8 cellular contexts compared by ENCODE assay signal in genomic region chr6:73309784-73310502, GRCh38. TPM values are rescaled to one million over a fixed set of nuclear protein-coding genes. Genes with fewer than 3 reads are reported as not detected.
A peak's percentile ranks its signal among the peaks of the same experiment; 100 is the strongest.
DNase-seq lines count a peak whose midpoint lies in the region; ATAC-seq and TF ChIP-seq lines count a peak whose summit lies in the region.

No MANE protein-coding gene starts in this region.

- DNase-seq in NCI-H526 (lab: John Stamatoyannopoulos, UW): peak; percentile 59 to 89
- peak; percentile 75 for DNase-seq in activated CD8-positive, alpha-beta memory T cell treated with anti-CD3 and anti-CD28 coated beads, Interleukin-2, amount 10 ng/mL, durations not matched to agents 7 days and 5 days
- DNase-seq in epithelial cell of prostate (ENCODE audit: low read depth, low spot score): no peak
- peak; percentile 9 to 50 for DNase-seq in stimulated activated CD8-positive, alpha-beta memory T cell treated with anti-CD3 and anti-CD28 coated beads, Interleukin-7, amount 100 ng/mL, for 4 hours (ENCODE audit: low read depth in 2 of 2)

- H3K9me3 Mint-ChIP-seq in activated CD8-positive, alpha-beta memory T cell treated with anti-CD3 and anti-CD28 coated beads, Interleukin-2, amount 10 ng/mL, durations not matched to agents 7 days and 5 days (ENCODE audit: low read depth): no peaks in the 10 kb centered on the region

- peak; percentile 97 for ATAC-seq in HG03135 (IDR thresholded peaks at IDR 0.05; ENCODE audit: unreplicated experiment)
- peak; percentile 95 for ATAC-seq in activated CD8-positive, alpha-beta memory T cell treated with anti-CD3 and anti-CD28 coated beads, Interleukin-2, amount 10 ng/mL, durations not matched to agents 7 days and 5 days

- in situ Hi-C loops in GM18951 (cut with MboI; ENCODE audit: low sequenced_read_pairs, unreplicated experiment): no loop called here

- H3K4me3 Mint-ChIP-seq in activated CD8-positive, alpha-beta memory T cell treated with anti-CD3 and anti-CD28 coated beads, Interleukin-2, amount 10 ng/mL, durations not matched to agents 7 days and 5 days: peak overlapping the region; percentile 98

- peaks cover 8% of the 10 kb centered on the region for H3K9me3 ChIP-seq in BLaER1
- H3K9me3 ChIP-seq in mucosa of stomach (ENCODE audit: control insufficient read depth, low read length): no peaks in the 10 kb centered on the region

- peak overlapping the region; percentile 80 for H3K4me3 ChIP-seq in BLaER1
- peak overlapping the region; percentile 57 for H3K4me3 ChIP-seq in mucosa of stomach (ENCODE audit: low read length)

- peak; percentile 75 for TF ChIP-seq POLR2A in GM18951 (IDR thresholded peaks at IDR 0.05; ENCODE audit: extremely low read depth, insufficient read depth, insufficient read length)

- H3K4me2 ChIP-seq in BLaER1: peak overlapping the region; percentile 94

- peak overlapping the region; percentile 83 for H3K27ac ChIP-seq in BLaER1
- peak overlapping the region; percentile 39 for H3K27ac ChIP-seq in epithelial cell of prostate

- H3K4me1 ChIP-seq in BLaER1: peaks cover 46% of the 10 kb centered on the region
- peaks cover 9% of the 10 kb centered on the region for H3K4me1 ChIP-seq in mucosa of stomach (ENCODE audit: control insufficient read depth, insufficient read depth, low read length)

- H3K27me3 Mint-ChIP-seq in activated CD8-positive, alpha-beta memory T cell treated with anti-CD3 and anti-CD28 coated beads, Interleukin-2, amount 10 ng/mL, durations not matched to agents 7 days and 5 days: peaks cover 32% of the 10 kb centered on the region

- peaks cover 41% of the 10 kb centered on the region for H3K4me1 Mint-ChIP-seq in activated CD8-positive, alpha-beta memory T cell treated with anti-CD3 and anti-CD28 coated beads, Interleukin-2, amount 10 ng/mL, durations not matched to agents 7 days and 5 days

- H3K36me3 ChIP-seq in BLaER1: no peaks in the 10 kb centered on the region
- H3K36me3 ChIP-seq in mucosa of stomach (ENCODE audit: control insufficient read depth, insufficient read depth, low read length): no peaks in the 10 kb centered on the region

- H3K36me3 Mint-ChIP-seq in activated CD8-positive, alpha-beta memory T cell treated with anti-CD3 and anti-CD28 coated beads, Interleukin-2, amount 10 ng/mL, durations not matched to agents 7 days and 5 days: peaks cover 17% of the 10 kb centered on the region

- no peaks in the 10 kb centered on the region for H4K20me1 ChIP-seq in BLaER1

- peak overlapping the region; percentile 92 for H3K27ac Mint-ChIP-seq in activated CD8-positive, alpha-beta memory T cell treated with anti-CD3 and anti-CD28 coated beads, Interleukin-2, amount 10 ng/mL, durations not matched to agents 7 days and 5 days

- CTCF ChIA-PET in activated CD8-positive, alpha-beta memory T cell treated with anti-CD3 and anti-CD28 coated beads, Interleukin-2, amount 10 ng/mL, durations not matched to agents 7 days and 5 days (lab: Charles Lee): interaction anchor here (0.7 to 3.2 kb wide), 7 partner anchors 17 to 694 kb away, joined by 3 to 20 read pairs (median 3); no protein-coding TSS in a partner anchor

- peak overlapping the region; percentile 86 for H3K9ac ChIP-seq in BLaER1
- peak overlapping the region; percentile 72 for H3K9ac ChIP-seq in mucosa of stomach (ENCODE audit: low read length)

- H3K27me3 ChIP-seq in BLaER1 (no peaks in the 10 kb centered on the region), mucosa of stomach (ENCODE audit: control insufficient read depth, insufficient read depth, low read length) (peaks cover 5% of the 10 kb centered on the region)

RNA-seq across cellular contexts. Expression of gene DPPA5, which starts 44.1 kb away (rescaled TPM):
- total RNA-seq in activated CD8-positive, alpha-beta memory T cell treated with anti-CD3 and anti-CD28 coated beads, Interleukin-2, amount 10 ng/mL, durations not matched to agents 7 days and 5 days: not detected

RNA-seq across cellular contexts. Expression of gene KHDC1, which starts 46.9 kb away (rescaled TPM):
- 10 to 100 TPM in 1 of 2 experiments, 1 to 10 TPM in 1; 9.2 to 12.5 TPM for total RNA-seq in activated CD8-positive, alpha-beta memory T cell treated with anti-CD3 and anti-CD28 coated beads, Interleukin-2, amount 10 ng/mL, durations not matched to agents 7 days and 5 days

RNA-seq across cellular contexts. Expression of gene KHDC3L, which starts 52.5 kb away (rescaled TPM):
- total RNA-seq in activated CD8-positive, alpha-beta memory T cell treated with anti-CD3 and anti-CD28 coated beads, Interleukin-2, amount 10 ng/mL, durations not matched to agents 7 days and 5 days: not detected

RNA-seq across cellular contexts. Expression of gene OOEP, which starts 59.8 kb away (rescaled TPM):
- total RNA-seq in activated CD8-positive, alpha-beta memory T cell treated with anti-CD3 and anti-CD28 coated beads, Interleukin-2, amount 10 ng/mL, durations not matched to agents 7 days and 5 days: 1 to 10 TPM in 1 of 2 experiments, under 1 TPM in 1; 0.40 to 1.1 TPM
